21 cellular contexts compared by ENCODE assay signal in the genomic region with DNA sequence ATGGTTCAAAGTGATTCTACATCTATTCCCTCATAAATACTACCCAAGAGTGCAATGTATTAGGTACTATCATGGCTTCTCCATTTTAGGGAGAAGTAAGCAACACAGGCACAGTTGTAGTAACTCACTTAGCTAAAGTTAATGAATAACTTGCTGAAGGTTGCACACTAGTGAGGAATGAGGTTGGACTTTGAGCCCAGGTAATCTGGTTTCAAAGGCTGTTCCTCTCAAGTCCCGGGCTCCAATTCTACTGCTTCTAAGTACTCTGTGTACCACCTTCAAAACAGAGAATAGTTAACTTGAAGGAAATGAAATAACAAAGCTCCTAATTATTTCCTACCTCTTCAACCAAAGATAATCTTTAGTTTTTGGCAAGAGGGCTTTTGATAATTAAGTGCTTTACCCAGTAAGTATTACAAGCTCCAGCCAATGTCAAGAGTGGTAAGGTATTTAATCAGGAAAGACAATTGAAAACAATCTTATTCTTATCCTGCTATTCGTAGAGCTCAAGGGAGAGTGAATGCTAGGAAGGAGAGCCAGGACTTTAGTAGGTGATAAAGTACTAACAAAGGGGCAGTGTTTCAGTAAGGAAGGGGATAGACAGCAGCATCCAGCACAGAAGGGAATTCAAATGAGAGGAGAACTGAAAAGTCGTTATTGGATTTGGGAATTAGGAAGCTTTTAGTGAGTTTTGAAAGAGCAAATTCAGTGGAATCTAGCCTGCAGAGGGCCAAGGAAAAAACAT.
A peak's percentile ranks its signal among the peaks of the same experiment; 100 is the strongest.
DNase-seq lines count a peak whose midpoint lies in the region; ATAC-seq and TF ChIP-seq lines count a peak whose summit lies in the region.
"Had no signal": no experiment of that assay in that cellular context is flagged by ENCODE, and none has a peak within 500 bp of the region (broad histone marks: within the 10 kb centered on the region; RNA-seq: fewer than 3 reads in every experiment).

No MANE protein-coding gene starts in this region.

- DNase-seq in PC-9: no peak
- peak; percentile 45 for DNase-seq in left kidney (ENCODE audit: low read depth, low spot score)
- DNase-seq in retinal pigment epithelial cell (ENCODE audit: low read depth): peak; percentile 34
- DNase-seq in natural killer cell: no peak
- no peak for DNase-seq in effector memory CD8-positive, alpha-beta T cell
- DNase-seq in RWPE1 (ENCODE audit: low spot score): no peak
- DNase-seq: activated CD8-positive, alpha-beta memory T cell treated with anti-CD3 and anti-CD28 coated beads, Interleukin-2, amount 10 ng/mL, durations not matched to agents 7 days and 5 days; activated effector memory CD4-positive, alpha-beta T cell treated with anti-CD3 and anti-CD28 coated beads, Interleukin-2, amount 50 U/mL, for 16 hours; AML-193; amygdala; GDM1; mammary epithelial cell; NCI-H1092; SIG-M5; sigmoid colon; stimulated activated CD4-positive, alpha-beta T cell treated with anti-CD3 and anti-CD28 coated beads, Interleukin-2, amount 100 ng/mL, for 48 hours; testis had no signal

- no peak overlapping the region for H3K4me2 ChIP-seq in PC-9

- no peaks in the 10 kb centered on the region for H3K27me3 ChIP-seq in PC-9 (ENCODE audit: insufficient read depth, low read depth)
- H3K27me3 ChIP-seq: neutrophil, sigmoid colon, testis had no signal

- no peaks in the 10 kb centered on the region for H3K36me3 Mint-ChIP-seq in natural killer cell
- no peaks in the 10 kb centered on the region for H3K36me3 Mint-ChIP-seq in effector memory CD8-positive, alpha-beta T cell (ENCODE audit: insufficient read depth)
- H3K36me3 Mint-ChIP-seq: activated CD8-positive, alpha-beta memory T cell treated with anti-CD3 and anti-CD28 coated beads, Interleukin-2, amount 10 ng/mL, durations not matched to agents 7 days and 5 days had no signal

- H3F3A ChIP-seq in PC-9 (ENCODE audit: insufficient read depth, low read depth): no peaks in the 10 kb centered on the region

- peaks cover 11 to 12% of the 10 kb centered on the region in 2 donors for H3K9me3 Mint-ChIP-seq in natural killer cell
- H3K9me3 Mint-ChIP-seq in effector memory CD8-positive, alpha-beta T cell: no peaks in the 10 kb centered on the region

- peak overlapping the region; percentile 26; the same call in 1 of the 2 replicates for H2AFZ ChIP-seq in PC-9

- intact Hi-C loops in PC-9 (cut with micrococcal nuclease; ENCODE audit: unreplicated experiment): no loop called here
- intact Hi-C loops in natural killer cell (cut with micrococcal nuclease): no loop called here

- H3K4me3 ChIP-seq in PC-9 (no peak overlapping the region), retinal pigment epithelial cell (ENCODE audit: low read length) (no peak overlapping the region)
- H3K4me3 ChIP-seq: sigmoid colon, testis had no signal

- BruUV-seq in PC-9 (replicated peaks; lab: Mats Ljungman, UMichigan): no TSS peak

- no peak overlapping the region for H3K4me3 Mint-ChIP-seq in natural killer cell
- no peak overlapping the region for H3K4me3 Mint-ChIP-seq in effector memory CD8-positive, alpha-beta T cell
- H3K4me3 Mint-ChIP-seq: activated CD8-positive, alpha-beta memory T cell treated with anti-CD3 and anti-CD28 coated beads, Interleukin-2, amount 10 ng/mL, durations not matched to agents 7 days and 5 days had no signal

- CTCF ChIA-PET in PC-9 (lab: Charles Lee): no interaction called here
- CTCF ChIA-PET in RWPE1 (lab: Yijun Ruan, JAX): interaction anchor here (0.7 kb wide), 1 partner anchor 17 kb away, joined by 4 read pairs; no protein-coding TSS in a partner anchor

- no peaks in the 10 kb centered on the region for H3K36me3 ChIP-seq in PC-9 (ENCODE audit: low read depth)
- H3K36me3 ChIP-seq: neutrophil, sigmoid colon had no signal

- no peaks in the 10 kb centered on the region for H3K4me1 Mint-ChIP-seq in natural killer cell
- no peaks in the 10 kb centered on the region for H3K4me1 Mint-ChIP-seq in effector memory CD8-positive, alpha-beta T cell (ENCODE audit: low read depth in 2 of 2)
- H3K4me1 Mint-ChIP-seq: activated CD8-positive, alpha-beta memory T cell treated with anti-CD3 and anti-CD28 coated beads, Interleukin-2, amount 10 ng/mL, durations not matched to agents 7 days and 5 days had no signal

- no peaks in the 10 kb centered on the region for H3K9me2 ChIP-seq in PC-9 (ENCODE audit: insufficient read depth)

- ATAC-seq in GM18909 (IDR thresholded peaks at IDR 0.05; ENCODE audit: poor library complexity, unreplicated experiment) (peak; percentile 53), natural killer cell (no peak), GM21619 (IDR thresholded peaks at IDR 0.05; ENCODE audit: unreplicated experiment) (no peak)
- ATAC-seq in effector memory CD8-positive, alpha-beta T cell (replicated peaks): no peak
- ATAC-seq: activated CD4-positive, CD25-positive, alpha-beta regulatory T cell treated with anti-CD3 and anti-CD28 coated beads, Interleukin-2, amount 50 U/mL, for 24 hours; activated CD8-positive, alpha-beta memory T cell treated with anti-CD3 and anti-CD28 coated beads, Interleukin-2, amount 10 ng/mL, durations not matched to agents 7 days and 5 days had no signal

- H3K79me2 ChIP-seq in PC-9 (ENCODE audit: low read depth): no peaks in the 10 kb centered on the region

- H3K9me3 ChIP-seq in PC-9 (ENCODE audit: insufficient read depth, low read depth): no peaks in the 10 kb centered on the region
- H3K9me3 ChIP-seq: neutrophil, sigmoid colon, testis had no signal

- no peak overlapping the region for H3K27ac Mint-ChIP-seq in natural killer cell
- no peak overlapping the region for H3K27ac Mint-ChIP-seq in effector memory CD8-positive, alpha-beta T cell
- H3K27ac Mint-ChIP-seq: activated CD8-positive, alpha-beta memory T cell treated with anti-CD3 and anti-CD28 coated beads, Interleukin-2, amount 10 ng/mL, durations not matched to agents 7 days and 5 days had no signal

- no peaks in the 10 kb centered on the region for H3K4me1 ChIP-seq in PC-9 (replicated peaks; ENCODE audit: insufficient read depth)
- H3K4me1 ChIP-seq: sigmoid colon, testis had no signal

- H3K27me3 Mint-ChIP-seq in natural killer cell (ENCODE audit: low read depth in 2 of 2): no peaks in the 10 kb centered on the region
- H3K27me3 Mint-ChIP-seq in effector memory CD8-positive, alpha-beta T cell: no peaks in the 10 kb centered on the region
- H3K27me3 Mint-ChIP-seq: activated CD8-positive, alpha-beta memory T cell treated with anti-CD3 and anti-CD28 coated beads, Interleukin-2, amount 10 ng/mL, durations not matched to agents 7 days and 5 days had no signal

- TF ChIP-seq CTCF in PC-9 (conservative IDR thresholded peaks at IDR 0.05) (no peak), retinal pigment epithelial cell (conservative IDR thresholded peaks at IDR 0.05; ENCODE audit: low read depth, low read length) (no peak), natural killer cell (IDR thresholded peaks at IDR 0.05) (no peak), RWPE1 (conservative IDR thresholded peaks at IDR 0.05; ENCODE audit: low read depth) (no peak)

- no peak overlapping the region for H3K27ac ChIP-seq in PC-9
- H3K27ac ChIP-seq in RWPE1: no peak overlapping the region
- H3K27ac ChIP-seq: neutrophil, sigmoid colon, testis had no signal

- no peaks in the 10 kb centered on the region for H4K20me1 ChIP-seq in PC-9 (ENCODE audit: insufficient read depth)

- POLR2A ChIA-PET in PC-9 (lab: Charles Lee; ENCODE audit: unreplicated experiment) (interaction anchor here (0.6 kb wide), 1 partner anchor 41 kb away, joined by 3 read pairs; no protein-coding TSS in a partner anchor), RWPE1 (lab: Yijun Ruan, JAX; ENCODE audit: low non-redundant PET) (interaction anchor here (0.7 kb wide), 1 partner anchor 15 kb away, joined by 3 read pairs; no protein-coding TSS in a partner anchor)

Comparison
In these comparisons a context has a peak if more than half of its experiments do, and no peak if none do; other contexts are left out.
1. DNase-seq: peak in left kidney (single experiment) and retinal pigment epithelial cell (single experiment); none in PC-9 (0 of 2), natural killer cell (single experiment), effector memory CD8-positive, alpha-beta T cell (0 of 3) and RWPE1 (single experiment).